In genomic region chr2:159609933-159610523, GRCh38 we compare ENCODE assay signal across 14 cellular contexts. TPM values are rescaled to one million over a fixed set of nuclear protein-coding genes. Genes with fewer than 3 reads are reported as not detected.
DNase-seq lines count a peak whose midpoint lies in the region; ATAC-seq, FAIRE-seq and TF ChIP-seq lines count a peak whose summit lies in the region.
"Had no signal": no experiment of that assay in that cellular context is flagged by ENCODE, and none has a peak within 500 bp of the region (broad histone marks: within the 10 kb centered on the region; RNA-seq: fewer than 3 reads in every experiment).

No MANE protein-coding gene starts in this region.

- H3K27me3 ChIP-seq in GM23338 (ENCODE audit: insufficient read depth) (no peaks in the 10 kb centered on the region), astrocyte (ENCODE audit: insufficient read depth, low read length) (no peaks in the 10 kb centered on the region), muscle layer of duodenum (ENCODE audit: low read depth, low read length) (no peaks in the 10 kb centered on the region)
- H3K27me3 ChIP-seq: BE2C, dorsolateral prefrontal cortex had no signal

- no peak for TF ChIP-seq POLR2A in A549 (IDR thresholded peaks at IDR 0.05; ENCODE audit: low read length)

- no peak overlapping the region for H3K9ac ChIP-seq in astrocyte (ENCODE audit: low read length)
- H3K9ac ChIP-seq: parathyroid adenoma had no signal

- H4K20me1 ChIP-seq in GM23338 (replicated peaks; ENCODE audit: insufficient read depth), result no peaks in the 10 kb centered on the region
- H4K20me1 ChIP-seq in astrocyte (ENCODE audit: insufficient read depth, low read length), result peaks cover 23% of the 10 kb centered on the region

- H3K4me1 Mint-ChIP-seq in GM23338 (peaks cover 54% of the 10 kb centered on the region), astrocyte (ENCODE audit: low read depth, unreplicated experiment) (peaks cover 20% of the 10 kb centered on the region)
- H3K4me1 Mint-ChIP-seq in activated CD8-positive, alpha-beta T cell treated with anti-CD3 and anti-CD28 coated beads for 36 hours (ENCODE audit: low read depth), result peaks cover 3% of the 10 kb centered on the region

- no peaks in the 10 kb centered on the region for H3K9me2 ChIP-seq in GM23338 (ENCODE audit: insufficient read depth)

- 60% methylated on average over 4 of the region's 4 CpGs for WGBS in A549 (ENCODE audit: missing lambda C conversion rate)

- H3K4me3 ChIP-seq in A549 (no peak overlapping the region; the same call in 2 of the 3 replicates), GM23338 (no peak overlapping the region), astrocyte (ENCODE audit: insufficient read depth, low read depth, low read length) (no peak overlapping the region), muscle layer of duodenum (ENCODE audit: low read depth in 1 of 2, low read length in 2 of 2) (no peak overlapping the region)
- H3K4me3 ChIP-seq: thoracic aorta had no signal

- H3K9me3 Mint-ChIP-seq in GM23338 (no peaks in the 10 kb centered on the region), astrocyte (ENCODE audit: unreplicated experiment) (no peaks in the 10 kb centered on the region)
- no peaks in the 10 kb centered on the region for H3K9me3 Mint-ChIP-seq in activated CD8-positive, alpha-beta T cell treated with anti-CD3 and anti-CD28 coated beads for 36 hours
- H3K9me3 Mint-ChIP-seq: activated CD4-positive, alpha-beta memory T cell treated with anti-CD3 and anti-CD28 coated beads, Interleukin-2, amount 10 ng/mL, durations not matched to agents 7 days and 5 days had no signal

- TF ChIP-seq CTCF in A549 (IDR thresholded peaks at IDR 0.05) (no peak), GM23338 (conservative IDR thresholded peaks at IDR 0.05; ENCODE audit: low read depth in 2 of 2) (no peak), astrocyte (IDR thresholded peaks at IDR 0.05; ENCODE audit: insufficient read depth, low read depth, low read length) (no peak)
- no peak for TF ChIP-seq CTCF in activated CD8-positive, alpha-beta T cell treated with anti-CD3 and anti-CD28 coated beads for 36 hours (IDR thresholded peaks at IDR 0.05)

- intact Hi-C loops in activated CD8-positive, alpha-beta T cell treated with anti-CD3 and anti-CD28 coated beads for 36 hours (cut with micrococcal nuclease), result no loop called here

- H3K4me3 Mint-ChIP-seq in GM23338 (peak overlapping the region; percentile 2; the same call in 1 of the 3 replicates), astrocyte (ENCODE audit: unreplicated experiment) (no peak overlapping the region)
- no peak overlapping the region for H3K4me3 Mint-ChIP-seq in activated CD8-positive, alpha-beta T cell treated with anti-CD3 and anti-CD28 coated beads for 36 hours
- H3K4me3 Mint-ChIP-seq: activated CD4-positive, alpha-beta memory T cell treated with anti-CD3 and anti-CD28 coated beads, Interleukin-2, amount 10 ng/mL, durations not matched to agents 7 days and 5 days had no signal

- H3K27ac ChIP-seq in A549 (no peak overlapping the region), GM23338 (ENCODE audit: low read depth) (no peak overlapping the region), astrocyte (ENCODE audit: low read depth, low read length) (no peak overlapping the region), muscle layer of duodenum (ENCODE audit: low read length) (peak overlapping the region; percentile 19)
- H3K27ac ChIP-seq: parathyroid adenoma, thoracic aorta had no signal

- FAIRE-seq in A549 (lab: Jason Lieb, UNC) (no peak), astrocyte (lab: Jason Lieb, UNC) (peak; percentile 13)

- DNase-seq in A549 (ENCODE audit: low read depth in 1 of 2, low spot score in 1 of 2), result no peak
- DNase-seq in GM23338 (ENCODE audit: low spot score), result no peak
- no peak for DNase-seq in astrocyte (ENCODE audit: low read depth)
- no peak for DNase-seq in activated CD8-positive, alpha-beta T cell treated with anti-CD3 and anti-CD28 coated beads for 36 hours
- DNase-seq: activated CD4-positive, alpha-beta memory T cell treated with anti-CD3 and anti-CD28 coated beads, Interleukin-2, amount 10 ng/mL, durations not matched to agents 7 days and 5 days; BE2C; DMS53; dorsolateral prefrontal cortex had no signal

- H3K36me3 ChIP-seq in GM23338 (ENCODE audit: insufficient read depth) (no peaks in the 10 kb centered on the region), astrocyte (ENCODE audit: insufficient read depth, low read length) (no peaks in the 10 kb centered on the region), muscle layer of duodenum (ENCODE audit: control insufficient read depth in 1 of 2, insufficient read depth in 2 of 2, low read length in 2 of 2) (peaks cover 0 to 3% of the 10 kb centered on the region in 2 donors)
- H3K36me3 ChIP-seq: BE2C, thoracic aorta had no signal

- H3K4me1 ChIP-seq in A549 (peaks cover 70% of the 10 kb centered on the region), GM23338 (ENCODE audit: insufficient read depth) (peaks cover 35% of the 10 kb centered on the region), astrocyte (ENCODE audit: insufficient read depth, low read length) (peaks cover 5% of the 10 kb centered on the region), muscle layer of duodenum (ENCODE audit: control insufficient read depth in 1 of 2, insufficient read depth in 2 of 2, low read length in 2 of 2) (peaks cover 0 to 37% of the 10 kb centered on the region in 2 donors)

- no peaks in the 10 kb centered on the region for H3K9me3 ChIP-seq in A549
- H3K9me3 ChIP-seq in astrocyte (ENCODE audit: insufficient read depth, low read depth, low read length), result no peaks in the 10 kb centered on the region
- H3K9me3 ChIP-seq in muscle layer of duodenum (ENCODE audit: control insufficient read depth in 1 of 2, low read length in 2 of 2), result no peaks in the 10 kb centered on the region
- H3K9me3 ChIP-seq: BE2C, thoracic aorta had no signal

- H3K36me3 Mint-ChIP-seq in GM23338 (ENCODE audit: low read depth), result no peaks in the 10 kb centered on the region; the same call in 2 of the 3 replicates
- H3K36me3 Mint-ChIP-seq in astrocyte (ENCODE audit: low read depth, unreplicated experiment), result no peaks in the 10 kb centered on the region
- H3K36me3 Mint-ChIP-seq in activated CD8-positive, alpha-beta T cell treated with anti-CD3 and anti-CD28 coated beads for 36 hours (ENCODE audit: low read depth), result no peaks in the 10 kb centered on the region

- CTCF ChIA-PET in A549 (lab: Yijun Ruan, JAX), result interaction anchor here (2.0 kb wide), 1 partner anchor 102 kb away, joined by 6 read pairs; the partner anchor contains the start of gene MARCHF7
- CTCF ChIA-PET in activated CD8-positive, alpha-beta T cell treated with anti-CD3 and anti-CD28 coated beads for 36 hours (lab: Charles Lee), result interaction anchor here (1.1 kb wide), 1 partner anchor 12 kb away, joined by 3 read pairs; no protein-coding TSS in a partner anchor

- TF ChIP-seq RAD21 in A549 (conservative IDR thresholded peaks at IDR 0.05 in 1 of 2, IDR thresholded peaks at IDR 0.05 in 1 of 2), result no peak

- no peak for ATAC-seq in A549
- ATAC-seq in GM23338, result no peak
- ATAC-seq in GM18907 (IDR thresholded peaks at IDR 0.05; ENCODE audit: unreplicated experiment), result no peak
- ATAC-seq in esophagus mucosa, result no peak
- ATAC-seq in GM21515 (IDR thresholded peaks at IDR 0.05; ENCODE audit: unreplicated experiment), result no peak
- no peak for ATAC-seq in activated CD8-positive, alpha-beta T cell treated with anti-CD3 and anti-CD28 coated beads for 36 hours

- H2AFZ ChIP-seq in GM23338 (no peak overlapping the region), astrocyte (ENCODE audit: low read depth, low read length) (no peak overlapping the region)
- H2AFZ ChIP-seq: parathyroid adenoma had no signal

- POLR2A ChIA-PET in A549 (lab: Yijun Ruan, JAX), result interaction anchor here (2.4 kb wide), 1 partner anchor 102 kb away, joined by 16 read pairs; the partner anchor contains the start of gene MARCHF7
- POLR2A ChIA-PET in activated CD8-positive, alpha-beta T cell treated with anti-CD3 and anti-CD28 coated beads for 36 hours (lab: Charles Lee), result interaction anchor here (1.0 kb wide), 1 partner anchor 102 kb away, joined by 4 read pairs; the partner anchor contains the start of gene MARCHF7

- H3F3A ChIP-seq in GM23338 (replicated peaks; ENCODE audit: low read depth), result no peaks in the 10 kb centered on the region

- peak overlapping the region; percentile 95 for H3K4me2 ChIP-seq in A549
- H3K4me2 ChIP-seq in GM23338, result peak overlapping the region; percentile 15; the same call in 1 of the 2 replicates
- no peak overlapping the region for H3K4me2 ChIP-seq in astrocyte (ENCODE audit: low read length)

- peaks cover 5% of the 10 kb centered on the region for H3K27me3 Mint-ChIP-seq in GM23338 (ENCODE audit: insufficient read depth, low read depth, poor library complexity)
- no peaks in the 10 kb centered on the region for H3K27me3 Mint-ChIP-seq in astrocyte (ENCODE audit: low read depth, unreplicated experiment)
- peaks cover 5% of the 10 kb centered on the region for H3K27me3 Mint-ChIP-seq in activated CD8-positive, alpha-beta T cell treated with anti-CD3 and anti-CD28 coated beads for 36 hours

- H3K27ac Mint-ChIP-seq in GM23338, result no peak overlapping the region
- H3K27ac Mint-ChIP-seq in astrocyte (ENCODE audit: unreplicated experiment), result no peak overlapping the region
- no peak overlapping the region for H3K27ac Mint-ChIP-seq in activated CD8-positive, alpha-beta T cell treated with anti-CD3 and anti-CD28 coated beads for 36 hours
- H3K27ac Mint-ChIP-seq: activated CD4-positive, alpha-beta memory T cell treated with anti-CD3 and anti-CD28 coated beads, Interleukin-2, amount 10 ng/mL, durations not matched to agents 7 days and 5 days had no signal

- H3K79me2 ChIP-seq in GM23338 (replicated peaks; ENCODE audit: insufficient read depth) (peaks cover 99% of the 10 kb centered on the region), astrocyte (ENCODE audit: insufficient read depth, low read length) (peaks cover 95% of the 10 kb centered on the region)

- TF ChIP-seq EP300 in A549 (IDR thresholded peaks at IDR 0.05), result no peak

TF ChIP-seq in A549, 52 proteins besides CTCF, POLR2A, EP300 and RAD21 (continues in another document):
- TF ChIP-seq RNF2 (IDR thresholded peaks at IDR 0.05; ENCODE audit: borderline replicate concordance, low read depth) (no peak), NPAS2 (CRISPR knock-in tag; IDR thresholded peaks at IDR 0.05; ENCODE audit: borderline replicate concordance) (no peak)

TF ChIP-seq in GM23338, 12 proteins besides CTCF, POLR2A, EP300 and RAD21 (continues in another document):
- no peak for TF ChIP-seq EZH2phosphoT487 (IDR thresholded peaks at IDR 0.05; ENCODE audit: unreplicated experiment)

RNA-seq across cellular contexts. Expression of gene BAZ2B, which starts 6.3 kb away (rescaled TPM):
- polyA plus RNA-seq in A549 (2011; rRNA removed) (47.4 and 50.6 TPM in 2 replicates), A549 (2017; fragmentation: RNase III; extraction: RNeasy Plus Mini Kit Qiagen cat#74134 plus additional on column Dnase treatment) (18.0 to 23.9 TPM (median 19.6 TPM) in 3 replicates), GM23338 (2016; fragmentation: Nextera tagmentation; extraction: Ambion mirVana) (36.6 and 62.9 TPM in 2 replicates)
- polyA plus RNA-seq in A549 (2012; cell fraction: cytosol; rRNA removed), result 5.0 and 5.8 TPM in 2 replicates
- polyA plus RNA-seq in A549 (2012; cell fraction: nucleus; rRNA removed), result 6.0 and 8.7 TPM in 2 replicates
- polyA minus RNA-seq in A549 (2011; rRNA and poly(A)+ RNA removed), result 111 and 160 TPM in 2 replicates
- total RNA-seq in GM23338 (2014; rRNA removed; shearing (Covaris generic)), result 51.7 and 52.2 TPM in 2 replicates
- total RNA-seq in astrocyte (60.9 and 69.8 TPM in 2 replicates), esophagus mucosa (41.4 TPM)
- total RNA-seq in activated CD8-positive, alpha-beta T cell treated with anti-CD3 and anti-CD28 coated beads for 36 hours, result 1 to 10 TPM; 7.7 to 8.2 TPM
